Comparison of ENCODE assay signal across 16 cellular contexts in genomic region chr10:63008491-63008890, GRCh38.
"Had no signal": no experiment of that assay in that cellular context is flagged by ENCODE, and none has a peak within 500 bp of the region (broad histone marks: within the 10 kb centered on the region; RNA-seq: fewer than 3 reads in every experiment).

No MANE protein-coding gene starts in this region.

- H3K4me1 ChIP-seq: body of pancreas, stomach had no signal

- H3K4me3 Mint-ChIP-seq: activated naive CD4-positive, alpha-beta T cell treated with anti-CD3 and anti-CD28 coated beads, Interleukin-2, amount 50 U/mL, for 24 hours; mesothelial cell of epicardium; natural killer cell treated with Interleukin-12 subunit alpha and Interleukin-12 subunit beta and Interleukin-15 and Interleukin-18, amount 100 ng/mL, for 72 hours had no signal

- ATAC-seq: body of pancreas; left lobe of liver; natural killer cell treated with Interleukin-12 subunit alpha and Interleukin-12 subunit beta and Interleukin-15 and Interleukin-18, amount 100 ng/mL, for 72 hours had no signal

- H3K27ac ChIP-seq: body of pancreas, dorsolateral prefrontal cortex, epithelial cell of prostate, stomach, WERI-Rb-1 had no signal

- H3K27me3 ChIP-seq: body of pancreas, dorsolateral prefrontal cortex, stomach had no signal

- H3K4me3 ChIP-seq: body of pancreas, dorsolateral prefrontal cortex, stomach had no signal

- DNase-seq: activated CD4-positive, alpha-beta T cell treated with anti-CD3 and anti-CD28 coated beads for 1 hour; activated CD4-positive, alpha-beta T cell treated with anti-CD3 and anti-CD28 coated beads, Interleukin-2, amount 50 U/mL, for 48 hours; activated gamma-delta T cell; body of pancreas; dorsolateral prefrontal cortex; hypothalamus; posterior cingulate gyrus; stomach; T-helper 2 cell; trophoblast cell; WERI-Rb-1 had no signal

- H3K36me3 ChIP-seq: stomach, WERI-Rb-1 had no signal

- H3K27ac Mint-ChIP-seq: activated naive CD4-positive, alpha-beta T cell treated with anti-CD3 and anti-CD28 coated beads, Interleukin-2, amount 50 U/mL, for 24 hours; mesothelial cell of epicardium; natural killer cell treated with Interleukin-12 subunit alpha and Interleukin-12 subunit beta and Interleukin-15 and Interleukin-18, amount 100 ng/mL, for 72 hours had no signal

- H3K4me1 Mint-ChIP-seq: activated naive CD4-positive, alpha-beta T cell treated with anti-CD3 and anti-CD28 coated beads, Interleukin-2, amount 50 U/mL, for 24 hours; mesothelial cell of epicardium had no signal

- H3K9me3 Mint-ChIP-seq: activated naive CD4-positive, alpha-beta T cell treated with anti-CD3 and anti-CD28 coated beads, Interleukin-2, amount 50 U/mL, for 24 hours; mesothelial cell of epicardium; natural killer cell treated with Interleukin-12 subunit alpha and Interleukin-12 subunit beta and Interleukin-15 and Interleukin-18, amount 100 ng/mL, for 72 hours had no signal

- H3K36me3 Mint-ChIP-seq: activated naive CD4-positive, alpha-beta T cell treated with anti-CD3 and anti-CD28 coated beads, Interleukin-2, amount 50 U/mL, for 24 hours; mesothelial cell of epicardium; natural killer cell treated with Interleukin-12 subunit alpha and Interleukin-12 subunit beta and Interleukin-15 and Interleukin-18, amount 100 ng/mL, for 72 hours had no signal

- H3K9me3 ChIP-seq: body of pancreas, stomach had no signal
